In genomic region chr9:90975666-90976538, GRCh38 we compare ENCODE assay signal across 17 cellular contexts.
"Had no signal": no experiment of that assay in that cellular context is flagged by ENCODE, and none has a peak within 500 bp of the region (broad histone marks: within the 10 kb centered on the region; RNA-seq: fewer than 3 reads in every experiment).

No MANE protein-coding gene starts in this region.

- H3K27ac ChIP-seq: cardiac muscle cell, coronary artery, epithelial cell of prostate, WERI-Rb-1 had no signal

- ATAC-seq: activated CD4-positive, alpha-beta T cell treated with anti-CD3 and anti-CD28 coated beads for 36 hours; activated naive CD8-positive, alpha-beta T cell treated with anti-CD3 and anti-CD28 coated beads, Interleukin-2, amount 50 U/mL, for 24 hours; sciatic nerve; stimulated activated naive CD8-positive, alpha-beta T cell treated with anti-CD3 and anti-CD28 coated beads, Interleukin-15, Interleukin-2, amounts not matched to agents 100 U/mL and 50 U/mL, for 24 hours had no signal

- DNase-seq: activated CD4-positive, alpha-beta memory T cell treated with anti-CD3 and anti-CD28 coated beads, Interleukin-2, amount 10 ng/mL, durations not matched to agents 7 days and 5 days; activated CD4-positive, alpha-beta T cell treated with anti-CD3 and anti-CD28 coated beads for 36 hours; activated CD8-positive, alpha-beta memory T cell treated with anti-CD3 and anti-CD28 coated beads, Interleukin-2, amount 50 U/mL, for 4 hours; activated naive CD4-positive, alpha-beta T cell; activated naive CD8-positive, alpha-beta T cell treated with anti-CD3 and anti-CD28 coated beads, Interleukin-2, amount 50 U/mL, for 24 hours; effector CD4-positive, alpha-beta T cell; hippocampal formation; mesendoderm; stimulated activated naive CD8-positive, alpha-beta T cell treated with anti-CD3 and anti-CD28 coated beads, Interleukin-15, Interleukin-2, amounts not matched to agents 100 U/mL and 50 U/mL, for 24 hours; T1000; WERI-Rb-1 had no signal

- H3K9me3 Mint-ChIP-seq: activated CD4-positive, alpha-beta memory T cell treated with anti-CD3 and anti-CD28 coated beads, Interleukin-2, amount 10 ng/mL, durations not matched to agents 7 days and 5 days; activated naive CD8-positive, alpha-beta T cell treated with anti-CD3 and anti-CD28 coated beads, Interleukin-2, amount 50 U/mL, for 24 hours; nephron had no signal

- H3K9me3 ChIP-seq: suprapubic skin had no signal

- H3K4me3 ChIP-seq: cardiac muscle cell, coronary artery, suprapubic skin had no signal

- H3K4me1 Mint-ChIP-seq: nephron had no signal

- H3K4me3 Mint-ChIP-seq: activated CD4-positive, alpha-beta memory T cell treated with anti-CD3 and anti-CD28 coated beads, Interleukin-2, amount 10 ng/mL, durations not matched to agents 7 days and 5 days; activated CD4-positive, alpha-beta T cell treated with anti-CD3 and anti-CD28 coated beads for 36 hours; activated naive CD8-positive, alpha-beta T cell treated with anti-CD3 and anti-CD28 coated beads, Interleukin-2, amount 50 U/mL, for 24 hours; nephron had no signal

- H3K27ac Mint-ChIP-seq: activated CD4-positive, alpha-beta memory T cell treated with anti-CD3 and anti-CD28 coated beads, Interleukin-2, amount 10 ng/mL, durations not matched to agents 7 days and 5 days; activated CD4-positive, alpha-beta T cell treated with anti-CD3 and anti-CD28 coated beads for 36 hours; activated naive CD8-positive, alpha-beta T cell treated with anti-CD3 and anti-CD28 coated beads, Interleukin-2, amount 50 U/mL, for 24 hours; nephron had no signal

- H3K27me3 ChIP-seq: cardiac muscle cell, suprapubic skin had no signal

- H3K36me3 ChIP-seq: cardiac muscle cell, suprapubic skin, WERI-Rb-1 had no signal
